ENCODE assay signal across 8 cellular contexts in the genomic region with DNA sequence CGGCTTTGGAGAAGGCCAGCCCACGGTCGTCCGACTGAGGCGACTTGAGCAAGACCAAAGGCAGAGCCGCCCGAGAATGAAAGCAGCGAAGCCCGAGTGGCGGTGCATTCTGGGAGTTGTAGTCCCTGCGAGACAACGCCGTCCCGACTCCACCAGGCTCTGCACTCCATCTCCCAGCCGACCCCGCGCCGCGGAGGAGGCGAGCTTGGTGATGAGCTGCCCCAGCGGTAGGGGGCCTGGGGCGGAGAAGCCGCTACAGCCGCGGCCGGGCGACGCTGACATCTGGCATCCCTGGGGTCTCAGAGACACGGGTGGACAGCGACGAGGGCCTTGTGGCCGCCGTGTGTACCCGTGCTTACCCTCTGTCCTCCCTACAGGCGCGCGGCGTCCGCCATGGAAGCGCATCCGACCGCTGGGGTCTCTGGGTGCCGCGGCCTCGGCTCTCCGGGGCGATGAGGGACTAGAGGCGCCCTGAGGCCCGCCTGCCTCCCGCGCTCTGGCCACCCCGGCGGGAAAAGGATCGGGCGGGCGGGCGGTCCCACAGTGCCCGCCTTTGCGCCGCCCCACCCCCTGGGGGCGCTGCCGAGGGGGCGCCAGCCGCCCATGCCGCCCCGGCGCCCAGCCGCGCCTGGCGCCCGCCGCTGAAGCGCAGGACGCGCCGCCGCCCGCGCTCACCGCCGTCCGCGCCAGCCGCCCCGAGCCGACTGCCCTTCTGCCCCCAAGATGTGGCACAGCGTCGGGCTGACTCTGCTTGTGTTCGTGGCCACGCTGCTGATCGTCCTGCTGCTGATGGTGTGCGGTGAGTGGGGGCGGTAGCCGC. TPM values are rescaled to one million over a fixed set of nuclear protein-coding genes. Genes with fewer than 3 reads are reported as not detected.
DNase-seq lines count a peak whose midpoint lies in the region; ATAC-seq and TF ChIP-seq lines count a peak whose summit lies in the region.

A gene (plus strand): TSS at position 244 of the 820 bp plus-strand sequence. CDS start 480 bp downstream, at position 724.

- H3K9me3 ChIP-seq in mucosa of descending colon: no peaks in the 10 kb centered on the region

- H3K4me1 ChIP-seq in mucosa of descending colon (ENCODE audit: low read depth): peaks cover 21% of the 10 kb centered on the region

- H3K36me3 ChIP-seq in mucosa of descending colon (ENCODE audit: low read depth): peaks cover 3% of the 10 kb centered on the region

- intact Hi-C loops in mucosa of descending colon (cut with DNase I, micrococcal nuclease): no loop called here

- peak; percentile 90 for ATAC-seq in GM21576 (IDR thresholded peaks at IDR 0.05; ENCODE audit: unreplicated experiment)
- peak; percentile 97 for ATAC-seq in mucosa of descending colon

- TF ChIP-seq EP300 in Ishikawa (IDR thresholded peaks at IDR 0.05; ENCODE audit: borderline replicate concordance): peak; percentile 48; the same call in 1 of the 2 replicates

- no peak for TF ChIP-seq RAD21 in Ishikawa (IDR thresholded peaks at IDR 0.05; ENCODE audit: low read depth)

- DNase-seq in DMS53 (lab: John Stamatoyannopoulos, UW) (peak; percentile 98), OCI-M2 (lab: John Stamatoyannopoulos, UW; ENCODE audit: unreplicated experiment) (peak; percentile 90), activated T-cell treated with anti-CD3 and anti-CD28 coated beads for 4 hours (peak; percentile 91), epithelial cell of esophagus (ENCODE audit: low read depth) (peak; percentile 98), mucosa of descending colon (peak; percentile 98)
- DNase-seq in stimulated activated CD8-positive, alpha-beta memory T cell treated with anti-CD3 and anti-CD28 coated beads, Interleukin-4, amount 100 ng/mL, for 24 hours (ENCODE audit: low read depth): peak; percentile 93

- H3K4me3 ChIP-seq in epithelial cell of esophagus (ENCODE audit: low read length) (peak within 1 kb of the TSS; percentile 90), mucosa of descending colon (peak within 1 kb of the TSS; percentile 97)

- TF ChIP-seq CTCF in epithelial cell of esophagus (IDR thresholded peaks at IDR 0.05; ENCODE audit: insufficient read depth, low read depth, low read length, missing control alignments) (peak; percentile 32), mucosa of descending colon (IDR thresholded peaks at IDR 0.05) (peak; percentile 55)

TF ChIP-seq in Ishikawa, 13 proteins besides CTCF, POLR2A, EP300 and RAD21:
- TF ChIP-seq NFIC (IDR thresholded peaks at IDR 0.05) (peak; percentile 32; the same call in 1 of the 2 replicates), EGR1 (IDR thresholded peaks at IDR 0.05) (peak; percentile 53), CEBPB (IDR thresholded peaks at IDR 0.05) (peak; percentile 73), TEAD4 (IDR thresholded peaks at IDR 0.05) (no peak), TCF12 (IDR thresholded peaks at IDR 0.05; ENCODE audit: low read depth) (peak; percentile 66; the same call in 1 of the 2 replicates), ZBTB7A (IDR thresholded peaks at IDR 0.05; ENCODE audit: low read depth) (peak; percentile 57), TAF1 (IDR thresholded peaks at IDR 0.05; ENCODE audit: low read depth) (peak; percentile 86), CREB1 (IDR thresholded peaks at IDR 0.05; ENCODE audit: low read depth) (peak; percentile 53; the same call in 1 of the 2 replicates), FOXM1 (IDR thresholded peaks at IDR 0.05; ENCODE audit: borderline replicate concordance, low read depth) (no peak), YY1 (IDR thresholded peaks at IDR 0.05; ENCODE audit: low read depth) (peak; percentile 51)
- TF ChIP-seq, protein P1, sequence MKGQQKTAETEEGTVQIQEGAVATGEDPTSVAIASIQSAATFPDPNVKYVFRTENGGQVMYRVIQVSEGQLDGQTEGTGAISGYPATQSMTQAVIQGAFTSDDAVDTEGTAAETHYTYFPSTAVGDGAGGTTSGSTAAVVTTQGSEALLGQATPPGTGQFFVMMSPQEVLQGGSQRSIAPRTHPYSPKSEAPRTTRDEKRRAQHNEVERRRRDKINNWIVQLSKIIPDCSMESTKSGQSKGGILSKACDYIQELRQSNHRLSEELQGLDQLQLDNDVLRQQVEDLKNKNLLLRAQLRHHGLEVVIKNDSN (IDR thresholded peaks at IDR 0.05): peak; percentile 33; the same call in 1 of the 2 replicates
- TF ChIP-seq, protein P2, sequence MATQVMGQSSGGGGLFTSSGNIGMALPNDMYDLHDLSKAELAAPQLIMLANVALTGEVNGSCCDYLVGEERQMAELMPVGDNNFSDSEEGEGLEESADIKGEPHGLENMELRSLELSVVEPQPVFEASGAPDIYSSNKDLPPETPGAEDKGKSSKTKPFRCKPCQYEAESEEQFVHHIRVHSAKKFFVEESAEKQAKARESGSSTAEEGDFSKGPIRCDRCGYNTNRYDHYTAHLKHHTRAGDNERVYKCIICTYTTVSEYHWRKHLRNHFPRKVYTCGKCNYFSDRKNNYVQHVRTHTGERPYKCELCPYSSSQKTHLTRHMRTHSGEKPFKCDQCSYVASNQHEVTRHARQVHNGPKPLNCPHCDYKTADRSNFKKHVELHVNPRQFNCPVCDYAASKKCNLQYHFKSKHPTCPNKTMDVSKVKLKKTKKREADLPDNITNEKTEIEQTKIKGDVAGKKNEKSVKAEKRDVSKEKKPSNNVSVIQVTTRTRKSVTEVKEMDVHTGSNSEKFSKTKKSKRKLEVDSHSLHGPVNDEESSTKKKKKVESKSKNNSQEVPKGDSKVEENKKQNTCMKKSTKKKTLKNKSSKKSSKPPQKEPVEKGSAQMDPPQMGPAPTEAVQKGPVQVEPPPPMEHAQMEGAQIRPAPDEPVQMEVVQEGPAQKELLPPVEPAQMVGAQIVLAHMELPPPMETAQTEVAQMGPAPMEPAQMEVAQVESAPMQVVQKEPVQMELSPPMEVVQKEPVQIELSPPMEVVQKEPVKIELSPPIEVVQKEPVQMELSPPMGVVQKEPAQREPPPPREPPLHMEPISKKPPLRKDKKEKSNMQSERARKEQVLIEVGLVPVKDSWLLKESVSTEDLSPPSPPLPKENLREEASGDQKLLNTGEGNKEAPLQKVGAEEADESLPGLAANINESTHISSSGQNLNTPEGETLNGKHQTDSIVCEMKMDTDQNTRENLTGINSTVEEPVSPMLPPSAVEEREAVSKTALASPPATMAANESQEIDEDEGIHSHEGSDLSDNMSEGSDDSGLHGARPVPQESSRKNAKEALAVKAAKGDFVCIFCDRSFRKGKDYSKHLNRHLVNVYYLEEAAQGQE (IDR thresholded peaks at IDR 0.05; ENCODE audit: low read depth): 0 out of 2 replicates have a peak, but pooled peaks have one; percentile 23
- TF ChIP-seq, protein P3, sequence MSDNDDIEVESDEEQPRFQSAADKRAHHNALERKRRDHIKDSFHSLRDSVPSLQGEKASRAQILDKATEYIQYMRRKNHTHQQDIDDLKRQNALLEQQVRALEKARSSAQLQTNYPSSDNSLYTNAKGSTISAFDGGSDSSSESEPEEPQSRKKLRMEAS (IDR thresholded peaks at IDR 0.05): peak; percentile 51

RNA-seq across cellular contexts. Expression of the gene that starts here (rescaled TPM):
- 10 to 100 TPM in 1 of 3 donors, 1 to 10 TPM in 2; 5.4 to 10.9 (median 5.6) TPM for total RNA-seq in mucosa of descending colon

Comparison
In these comparisons a context has a peak if more than half of its experiments do, and no peak if none do; other contexts are left out.
1. Peak in every context shown above with its lines: DNase-seq, ATAC-seq and H3K4me3 ChIP-seq.